In the genomic region with DNA sequence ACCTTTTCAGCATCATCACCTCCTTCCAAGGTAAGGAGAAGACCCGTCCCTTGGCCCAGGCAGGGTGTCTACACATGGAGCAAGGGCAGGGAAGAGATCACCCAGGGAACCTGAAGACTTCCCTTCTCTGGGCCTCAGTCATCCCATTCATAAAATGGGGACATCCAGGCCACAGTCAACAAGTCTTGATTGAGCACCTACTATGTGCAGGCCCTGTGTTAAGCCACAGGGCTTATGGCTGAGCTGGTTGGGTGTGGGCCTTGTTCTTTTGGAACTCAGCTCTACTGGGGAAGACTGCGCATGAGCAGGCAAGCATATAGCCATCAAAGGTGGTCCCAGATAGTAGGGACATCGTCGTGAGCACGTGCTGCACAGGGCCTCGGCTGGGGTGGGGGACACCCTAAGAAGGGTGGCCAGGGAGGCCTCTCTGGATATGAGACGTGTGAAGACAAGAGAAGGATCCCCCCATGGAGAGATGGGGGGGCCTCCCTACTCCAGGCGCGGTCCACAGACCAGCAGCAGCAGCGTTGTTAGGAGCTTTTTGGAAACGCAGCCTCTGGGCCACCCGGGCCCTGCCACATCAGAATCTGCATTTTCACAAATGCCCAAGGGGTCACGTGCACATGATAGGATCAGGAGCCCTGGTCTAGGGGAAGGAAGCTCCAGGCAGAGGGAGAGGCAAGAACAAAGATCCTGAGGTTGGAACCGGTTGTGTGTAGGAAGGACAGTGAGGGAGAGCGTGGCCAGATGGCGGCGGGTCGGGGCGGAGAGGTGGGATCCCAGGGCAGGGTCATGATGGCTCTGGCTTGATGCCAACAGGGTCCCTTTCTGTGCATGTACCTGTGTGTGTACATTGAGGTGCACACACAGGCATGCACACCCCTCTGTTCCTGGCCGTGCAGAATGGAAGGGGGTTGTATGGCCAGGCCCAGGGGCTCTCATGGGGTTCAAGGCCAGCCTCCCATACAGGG, we compare ENCODE assay signal across 31 cellular contexts. TPM values are rescaled to one million over a fixed set of nuclear protein-coding genes. Genes with fewer than 3 reads are reported as not detected.
"Had no signal": no experiment of that assay in that cellular context is flagged by ENCODE, and none has a peak within 500 bp of the region (broad histone marks: within the 10 kb centered on the region; RNA-seq: fewer than 3 reads in every experiment).

No MANE protein-coding gene starts in this region.

- DNase-seq: activated CD4-positive, alpha-beta T cell treated with anti-CD3 and anti-CD28 coated beads, Interleukin-2, amount 50 U/mL, for 1 hour; activated CD4-positive, CD25-positive, alpha-beta regulatory T cell treated with anti-CD3 and anti-CD28 coated beads, Interleukin-2, amount 50 U/mL, for 72 hours; activated naive CD4-positive, alpha-beta T cell treated with Interleukin-2 at 50 U/mL for 16 hours; activated naive CD8-positive, alpha-beta T cell treated with anti-CD3 and anti-CD28 coated beads, Interleukin-2, amount 10 ng/mL, durations not matched to agents 7 days and 5 days; activated T-cell treated with anti-CD3 and anti-CD28 coated beads for 4 hours; activated T-cell treated with anti-CD3 and anti-CD28 coated beads, Interleukin-2, amount 50 U/mL, for 72 hours; cerebellar nuclear complex; dorsolateral prefrontal cortex; effector memory CD4-positive, alpha-beta T cell; erythroblast; head of caudate nucleus; hippocampal formation; naive B cell; stimulated activated CD4-positive, alpha-beta T cell treated with anti-CD3 and anti-CD28 coated beads, Interleukin-4, amount 100 ng/mL, for 24 hours; stomach; T-helper 2 cell; thyroid gland had no signal

- ATAC-seq: activated T-cell treated with anti-CD3 and anti-CD28 coated beads, Interleukin-2, amount 50 U/mL, for 72 hours; sciatic nerve; stimulated activated memory B cell treated with anti-CD40 and anti-IgM and Interleukin-4, amounts not matched to agents 10 μg/mL and 1 μg/mL and 100 μg/mL, for 72 hours had no signal

- H3K4me1 ChIP-seq: ascending aorta, stomach, thyroid gland, upper lobe of left lung, vagina had no signal

- H3K9me3 ChIP-seq: ascending aorta, stomach, thyroid gland, upper lobe of left lung, vagina had no signal

- H3K27me3 ChIP-seq: ascending aorta, cardiac muscle cell, dorsolateral prefrontal cortex, stomach, thyroid gland, upper lobe of left lung, vagina had no signal

- H3K4me3 ChIP-seq: ascending aorta, cardiac muscle cell, coronary artery, dorsolateral prefrontal cortex, skin epidermis, stomach, thyroid gland, upper lobe of left lung, vagina had no signal

- H3K27ac ChIP-seq: ascending aorta, cardiac muscle cell, coronary artery, dorsolateral prefrontal cortex, skin epidermis, stomach, thyroid gland, upper lobe of left lung, vagina had no signal

- H3K36me3 ChIP-seq: ascending aorta, cardiac muscle cell had no signal

RNA-seq across cellular contexts. Expression of a gene that starts 5.9 kb away (rescaled TPM):
- total RNA-seq: activated naive CD8-positive, alpha-beta T cell treated with anti-CD3 and anti-CD28 coated beads, Interleukin-2, amount 10 ng/mL, durations not matched to agents 7 days and 5 days; ascending aorta; cardiac muscle cell; kidney epithelial cell; mesothelial cell of epicardium; osteocyte; renal cortical epithelial cell had no signal
- polyA plus RNA-seq: cardiac muscle cell had no signal

RNA-seq across cellular contexts. Expression of a gene that starts 32.4 kb away (rescaled TPM):
- total RNA-seq: ascending aorta, lower leg skin, mesothelial cell of epicardium, osteocyte, posterior vena cava, sciatic nerve, stomach, vagina had no signal
- polyA plus RNA-seq: stomach had no signal

RNA-seq across cellular contexts. Expression of a gene that starts 33.8 kb away (rescaled TPM):
- total RNA-seq: cardiac muscle cell had no signal
